In genomic region chr9:133238272-133238850, GRCh38 we compare ENCODE assay signal across 1 cellular context.
TF ChIP-seq lines count a peak whose summit lies in the region.

No MANE protein-coding gene starts in this region.

TF ChIP-seq in IMR-90, 13 proteins besides CTCF, POLR2A, EP300 and RAD21 (continued from another document):
- no peak for TF ChIP-seq USF2 (IDR thresholded peaks at IDR 0.05; ENCODE audit: low read depth, low read length)
- TF ChIP-seq SMC3 (IDR thresholded peaks at IDR 0.05; ENCODE audit: low read depth, low read length), result no peak
- no peak for TF ChIP-seq BHLHE40 (IDR thresholded peaks at IDR 0.05; ENCODE audit: low read depth, low read length)
- no peak for TF ChIP-seq RCOR1 (IDR thresholded peaks at IDR 0.05; ENCODE audit: insufficient replicate concordance, low read length)
- TF ChIP-seq MAZ (IDR thresholded peaks at IDR 0.05; ENCODE audit: borderline replicate concordance, low read depth, low read length), result no peak
- no peak for TF ChIP-seq MAFK (IDR thresholded peaks at IDR 0.05; ENCODE audit: low read depth, low read length)
- TF ChIP-seq CHD1 (IDR thresholded peaks at IDR 0.05; ENCODE audit: low read depth, low read length), result no peak
- no peak for TF ChIP-seq CEBPB (IDR thresholded peaks at IDR 0.05; ENCODE audit: low read depth, low read length)
- no peak for TF ChIP-seq RFX5 (IDR thresholded peaks at IDR 0.05; ENCODE audit: low read depth, low read length)
- no peak for TF ChIP-seq MXI1 (IDR thresholded peaks at IDR 0.05; ENCODE audit: borderline replicate concordance, low read depth, low read length)
- TF ChIP-seq NFE2L2 (IDR thresholded peaks at IDR 0.05; ENCODE audit: low read depth, low read length), result no peak
